ENCODE assay signal across 1 cellular context in the genomic region with DNA sequence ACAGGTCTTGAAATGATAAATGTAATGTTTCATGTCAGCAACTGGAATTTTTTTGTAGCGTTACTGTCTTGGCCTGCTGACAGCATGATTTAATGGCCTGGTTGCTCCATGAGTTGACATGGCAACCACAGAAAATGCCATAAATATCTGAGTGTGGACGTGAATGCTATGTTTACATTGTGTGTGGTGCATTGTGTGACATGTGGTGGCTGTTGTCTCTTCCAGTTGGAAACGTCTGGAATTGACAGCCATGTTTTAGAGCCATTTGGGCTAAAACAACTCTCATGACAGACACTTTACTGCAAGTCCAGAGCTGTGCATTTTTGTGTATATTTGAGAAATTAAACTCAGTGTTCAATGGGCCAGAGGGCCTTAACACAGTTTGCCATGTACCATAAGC.
TF ChIP-seq lines count a peak whose summit lies in the region.

No MANE protein-coding gene starts in this region.

TF ChIP-seq in K562, 482 proteins besides CTCF, POLR2A, EP300 and RAD21 (continued from another document):
- TF ChIP-seq, protein P1, sequence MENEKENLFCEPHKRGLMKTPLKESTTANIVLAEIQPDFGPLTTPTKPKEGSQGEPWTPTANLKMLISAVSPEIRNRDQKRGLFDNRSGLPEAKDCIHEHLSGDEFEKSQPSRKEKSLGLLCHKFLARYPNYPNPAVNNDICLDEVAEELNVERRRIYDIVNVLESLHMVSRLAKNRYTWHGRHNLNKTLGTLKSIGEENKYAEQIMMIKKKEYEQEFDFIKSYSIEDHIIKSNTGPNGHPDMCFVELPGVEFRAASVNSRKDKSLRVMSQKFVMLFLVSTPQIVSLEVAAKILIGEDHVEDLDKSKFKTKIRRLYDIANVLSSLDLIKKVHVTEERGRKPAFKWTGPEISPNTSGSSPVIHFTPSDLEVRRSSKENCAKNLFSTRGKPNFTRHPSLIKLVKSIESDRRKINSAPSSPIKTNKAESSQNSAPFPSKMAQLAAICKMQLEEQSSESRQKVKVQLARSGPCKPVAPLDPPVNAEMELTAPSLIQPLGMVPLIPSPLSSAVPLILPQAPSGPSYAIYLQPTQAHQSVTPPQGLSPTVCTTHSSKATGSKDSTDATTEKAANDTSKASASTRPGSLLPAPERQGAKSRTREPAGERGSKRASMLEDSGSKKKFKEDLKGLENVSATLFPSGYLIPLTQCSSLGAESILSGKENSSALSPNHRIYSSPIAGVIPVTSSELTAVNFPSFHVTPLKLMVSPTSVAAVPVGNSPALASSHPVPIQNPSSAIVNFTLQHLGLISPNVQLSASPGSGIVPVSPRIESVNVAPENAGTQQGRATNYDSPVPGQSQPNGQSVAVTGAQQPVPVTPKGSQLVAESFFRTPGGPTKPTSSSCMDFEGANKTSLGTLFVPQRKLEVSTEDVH (IDR thresholded peaks at IDR 0.05; ENCODE audit: low read depth, partially characterized antibody), result no peak
- no peak for TF ChIP-seq YBX1 (IDR thresholded peaks at IDR 0.05)
- no peak for TF ChIP-seq RBM22 (IDR thresholded peaks at IDR 0.05; ENCODE audit: low read depth, low read length, poor library complexity, severe bottlenecking)
- TF ChIP-seq, protein P2, sequence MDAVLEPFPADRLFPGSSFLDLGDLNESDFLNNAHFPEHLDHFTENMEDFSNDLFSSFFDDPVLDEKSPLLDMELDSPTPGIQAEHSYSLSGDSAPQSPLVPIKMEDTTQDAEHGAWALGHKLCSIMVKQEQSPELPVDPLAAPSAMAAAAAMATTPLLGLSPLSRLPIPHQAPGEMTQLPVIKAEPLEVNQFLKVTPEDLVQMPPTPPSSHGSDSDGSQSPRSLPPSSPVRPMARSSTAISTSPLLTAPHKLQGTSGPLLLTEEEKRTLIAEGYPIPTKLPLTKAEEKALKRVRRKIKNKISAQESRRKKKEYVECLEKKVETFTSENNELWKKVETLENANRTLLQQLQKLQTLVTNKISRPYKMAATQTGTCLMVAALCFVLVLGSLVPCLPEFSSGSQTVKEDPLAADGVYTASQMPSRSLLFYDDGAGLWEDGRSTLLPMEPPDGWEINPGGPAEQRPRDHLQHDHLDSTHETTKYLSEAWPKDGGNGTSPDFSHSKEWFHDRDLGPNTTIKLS (IDR thresholded peaks at IDR 0.05; ENCODE audit: borderline replicate concordance, low read depth), result peak; percentile 28; the same call in 1 of the 2 replicates
- TF ChIP-seq SETDB1 (IDR thresholded peaks at IDR 0.05; ENCODE audit: low read length), result no peak
- TF ChIP-seq BDP1 (IDR thresholded peaks at IDR 0.05; ENCODE audit: insufficient read depth, insufficient read length), result no peak
- no peak for TF ChIP-seq FUS (optimal IDR thresholded peaks at IDR 0.05; ENCODE audit: low read depth, low read length)
- TF ChIP-seq ZNF134 (CRISPR knock-in tag; conservative IDR thresholded peaks at IDR 0.05), result peak; percentile 31; the same call in 1 of the 2 replicates
- TF ChIP-seq, protein P3, sequence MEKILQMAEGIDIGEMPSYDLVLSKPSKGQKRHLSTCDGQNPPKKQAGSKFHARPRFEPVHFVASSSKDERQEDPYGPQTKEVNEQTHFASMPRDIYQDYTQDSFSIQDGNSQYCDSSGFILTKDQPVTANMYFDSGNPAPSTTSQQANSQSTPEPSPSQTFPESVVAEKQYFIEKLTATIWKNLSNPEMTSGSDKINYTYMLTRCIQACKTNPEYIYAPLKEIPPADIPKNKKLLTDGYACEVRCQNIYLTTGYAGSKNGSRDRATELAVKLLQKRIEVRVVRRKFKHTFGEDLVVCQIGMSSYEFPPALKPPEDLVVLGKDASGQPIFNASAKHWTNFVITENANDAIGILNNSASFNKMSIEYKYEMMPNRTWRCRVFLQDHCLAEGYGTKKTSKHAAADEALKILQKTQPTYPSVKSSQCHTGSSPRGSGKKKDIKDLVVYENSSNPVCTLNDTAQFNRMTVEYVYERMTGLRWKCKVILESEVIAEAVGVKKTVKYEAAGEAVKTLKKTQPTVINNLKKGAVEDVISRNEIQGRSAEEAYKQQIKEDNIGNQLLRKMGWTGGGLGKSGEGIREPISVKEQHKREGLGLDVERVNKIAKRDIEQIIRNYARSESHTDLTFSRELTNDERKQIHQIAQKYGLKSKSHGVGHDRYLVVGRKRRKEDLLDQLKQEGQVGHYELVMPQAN (IDR thresholded peaks at IDR 0.05; ENCODE audit: borderline replicate concordance), result no peak
- TF ChIP-seq, protein P4, sequence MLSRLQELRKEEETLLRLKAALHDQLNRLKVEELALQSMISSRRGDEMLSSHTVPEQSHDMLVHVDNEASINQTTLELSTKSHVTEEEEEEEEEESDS (CRISPR knock-in tag; IDR thresholded peaks at IDR 0.05), result no peak
- TF ChIP-seq NONO (IDR thresholded peaks at IDR 0.05; ENCODE audit: low read depth in 2 of 2, low read length in 1 of 2), result no peak
- TF ChIP-seq PML (IDR thresholded peaks at IDR 0.05; ENCODE audit: low read length), result no peak
- TF ChIP-seq PURB (CRISPR knock-in tag; IDR thresholded peaks at IDR 0.05; ENCODE audit: low read depth), result no peak
- TF ChIP-seq, protein P5, sequence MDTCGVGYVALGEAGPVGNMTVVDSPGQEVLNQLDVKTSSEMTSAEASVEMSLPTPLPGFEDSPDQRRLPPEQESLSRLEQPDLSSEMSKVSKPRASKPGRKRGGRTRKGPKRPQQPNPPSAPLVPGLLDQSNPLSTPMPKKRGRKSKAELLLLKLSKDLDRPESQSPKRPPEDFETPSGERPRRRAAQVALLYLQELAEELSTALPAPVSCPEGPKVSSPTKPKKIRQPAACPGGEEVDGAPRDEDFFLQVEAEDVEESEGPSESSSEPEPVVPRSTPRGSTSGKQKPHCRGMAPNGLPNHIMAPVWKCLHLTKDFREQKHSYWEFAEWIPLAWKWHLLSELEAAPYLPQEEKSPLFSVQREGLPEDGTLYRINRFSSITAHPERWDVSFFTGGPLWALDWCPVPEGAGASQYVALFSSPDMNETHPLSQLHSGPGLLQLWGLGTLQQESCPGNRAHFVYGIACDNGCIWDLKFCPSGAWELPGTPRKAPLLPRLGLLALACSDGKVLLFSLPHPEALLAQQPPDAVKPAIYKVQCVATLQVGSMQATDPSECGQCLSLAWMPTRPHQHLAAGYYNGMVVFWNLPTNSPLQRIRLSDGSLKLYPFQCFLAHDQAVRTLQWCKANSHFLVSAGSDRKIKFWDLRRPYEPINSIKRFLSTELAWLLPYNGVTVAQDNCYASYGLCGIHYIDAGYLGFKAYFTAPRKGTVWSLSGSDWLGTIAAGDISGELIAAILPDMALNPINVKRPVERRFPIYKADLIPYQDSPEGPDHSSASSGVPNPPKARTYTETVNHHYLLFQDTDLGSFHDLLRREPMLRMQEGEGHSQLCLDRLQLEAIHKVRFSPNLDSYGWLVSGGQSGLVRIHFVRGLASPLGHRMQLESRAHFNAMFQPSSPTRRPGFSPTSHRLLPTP (IDR thresholded peaks at IDR 0.05; ENCODE audit: borderline replicate concordance, extremely low read depth, insufficient read length), result no peak
- no peak for TF ChIP-seq TAF1 (IDR thresholded peaks at IDR 0.05; ENCODE audit: control insufficient read depth, extremely low read depth, insufficient read depth, low read length, severe bottlenecking)
- TF ChIP-seq, protein P6, sequence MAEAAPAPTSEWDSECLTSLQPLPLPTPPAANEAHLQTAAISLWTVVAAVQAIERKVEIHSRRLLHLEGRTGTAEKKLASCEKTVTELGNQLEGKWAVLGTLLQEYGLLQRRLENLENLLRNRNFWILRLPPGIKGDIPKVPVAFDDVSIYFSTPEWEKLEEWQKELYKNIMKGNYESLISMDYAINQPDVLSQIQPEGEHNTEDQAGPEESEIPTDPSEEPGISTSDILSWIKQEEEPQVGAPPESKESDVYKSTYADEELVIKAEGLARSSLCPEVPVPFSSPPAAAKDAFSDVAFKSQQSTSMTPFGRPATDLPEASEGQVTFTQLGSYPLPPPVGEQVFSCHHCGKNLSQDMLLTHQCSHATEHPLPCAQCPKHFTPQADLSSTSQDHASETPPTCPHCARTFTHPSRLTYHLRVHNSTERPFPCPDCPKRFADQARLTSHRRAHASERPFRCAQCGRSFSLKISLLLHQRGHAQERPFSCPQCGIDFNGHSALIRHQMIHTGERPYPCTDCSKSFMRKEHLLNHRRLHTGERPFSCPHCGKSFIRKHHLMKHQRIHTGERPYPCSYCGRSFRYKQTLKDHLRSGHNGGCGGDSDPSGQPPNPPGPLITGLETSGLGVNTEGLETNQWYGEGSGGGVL (CRISPR knock-in tag; IDR thresholded peaks at IDR 0.05), result no peak
- TF ChIP-seq, protein P7, sequence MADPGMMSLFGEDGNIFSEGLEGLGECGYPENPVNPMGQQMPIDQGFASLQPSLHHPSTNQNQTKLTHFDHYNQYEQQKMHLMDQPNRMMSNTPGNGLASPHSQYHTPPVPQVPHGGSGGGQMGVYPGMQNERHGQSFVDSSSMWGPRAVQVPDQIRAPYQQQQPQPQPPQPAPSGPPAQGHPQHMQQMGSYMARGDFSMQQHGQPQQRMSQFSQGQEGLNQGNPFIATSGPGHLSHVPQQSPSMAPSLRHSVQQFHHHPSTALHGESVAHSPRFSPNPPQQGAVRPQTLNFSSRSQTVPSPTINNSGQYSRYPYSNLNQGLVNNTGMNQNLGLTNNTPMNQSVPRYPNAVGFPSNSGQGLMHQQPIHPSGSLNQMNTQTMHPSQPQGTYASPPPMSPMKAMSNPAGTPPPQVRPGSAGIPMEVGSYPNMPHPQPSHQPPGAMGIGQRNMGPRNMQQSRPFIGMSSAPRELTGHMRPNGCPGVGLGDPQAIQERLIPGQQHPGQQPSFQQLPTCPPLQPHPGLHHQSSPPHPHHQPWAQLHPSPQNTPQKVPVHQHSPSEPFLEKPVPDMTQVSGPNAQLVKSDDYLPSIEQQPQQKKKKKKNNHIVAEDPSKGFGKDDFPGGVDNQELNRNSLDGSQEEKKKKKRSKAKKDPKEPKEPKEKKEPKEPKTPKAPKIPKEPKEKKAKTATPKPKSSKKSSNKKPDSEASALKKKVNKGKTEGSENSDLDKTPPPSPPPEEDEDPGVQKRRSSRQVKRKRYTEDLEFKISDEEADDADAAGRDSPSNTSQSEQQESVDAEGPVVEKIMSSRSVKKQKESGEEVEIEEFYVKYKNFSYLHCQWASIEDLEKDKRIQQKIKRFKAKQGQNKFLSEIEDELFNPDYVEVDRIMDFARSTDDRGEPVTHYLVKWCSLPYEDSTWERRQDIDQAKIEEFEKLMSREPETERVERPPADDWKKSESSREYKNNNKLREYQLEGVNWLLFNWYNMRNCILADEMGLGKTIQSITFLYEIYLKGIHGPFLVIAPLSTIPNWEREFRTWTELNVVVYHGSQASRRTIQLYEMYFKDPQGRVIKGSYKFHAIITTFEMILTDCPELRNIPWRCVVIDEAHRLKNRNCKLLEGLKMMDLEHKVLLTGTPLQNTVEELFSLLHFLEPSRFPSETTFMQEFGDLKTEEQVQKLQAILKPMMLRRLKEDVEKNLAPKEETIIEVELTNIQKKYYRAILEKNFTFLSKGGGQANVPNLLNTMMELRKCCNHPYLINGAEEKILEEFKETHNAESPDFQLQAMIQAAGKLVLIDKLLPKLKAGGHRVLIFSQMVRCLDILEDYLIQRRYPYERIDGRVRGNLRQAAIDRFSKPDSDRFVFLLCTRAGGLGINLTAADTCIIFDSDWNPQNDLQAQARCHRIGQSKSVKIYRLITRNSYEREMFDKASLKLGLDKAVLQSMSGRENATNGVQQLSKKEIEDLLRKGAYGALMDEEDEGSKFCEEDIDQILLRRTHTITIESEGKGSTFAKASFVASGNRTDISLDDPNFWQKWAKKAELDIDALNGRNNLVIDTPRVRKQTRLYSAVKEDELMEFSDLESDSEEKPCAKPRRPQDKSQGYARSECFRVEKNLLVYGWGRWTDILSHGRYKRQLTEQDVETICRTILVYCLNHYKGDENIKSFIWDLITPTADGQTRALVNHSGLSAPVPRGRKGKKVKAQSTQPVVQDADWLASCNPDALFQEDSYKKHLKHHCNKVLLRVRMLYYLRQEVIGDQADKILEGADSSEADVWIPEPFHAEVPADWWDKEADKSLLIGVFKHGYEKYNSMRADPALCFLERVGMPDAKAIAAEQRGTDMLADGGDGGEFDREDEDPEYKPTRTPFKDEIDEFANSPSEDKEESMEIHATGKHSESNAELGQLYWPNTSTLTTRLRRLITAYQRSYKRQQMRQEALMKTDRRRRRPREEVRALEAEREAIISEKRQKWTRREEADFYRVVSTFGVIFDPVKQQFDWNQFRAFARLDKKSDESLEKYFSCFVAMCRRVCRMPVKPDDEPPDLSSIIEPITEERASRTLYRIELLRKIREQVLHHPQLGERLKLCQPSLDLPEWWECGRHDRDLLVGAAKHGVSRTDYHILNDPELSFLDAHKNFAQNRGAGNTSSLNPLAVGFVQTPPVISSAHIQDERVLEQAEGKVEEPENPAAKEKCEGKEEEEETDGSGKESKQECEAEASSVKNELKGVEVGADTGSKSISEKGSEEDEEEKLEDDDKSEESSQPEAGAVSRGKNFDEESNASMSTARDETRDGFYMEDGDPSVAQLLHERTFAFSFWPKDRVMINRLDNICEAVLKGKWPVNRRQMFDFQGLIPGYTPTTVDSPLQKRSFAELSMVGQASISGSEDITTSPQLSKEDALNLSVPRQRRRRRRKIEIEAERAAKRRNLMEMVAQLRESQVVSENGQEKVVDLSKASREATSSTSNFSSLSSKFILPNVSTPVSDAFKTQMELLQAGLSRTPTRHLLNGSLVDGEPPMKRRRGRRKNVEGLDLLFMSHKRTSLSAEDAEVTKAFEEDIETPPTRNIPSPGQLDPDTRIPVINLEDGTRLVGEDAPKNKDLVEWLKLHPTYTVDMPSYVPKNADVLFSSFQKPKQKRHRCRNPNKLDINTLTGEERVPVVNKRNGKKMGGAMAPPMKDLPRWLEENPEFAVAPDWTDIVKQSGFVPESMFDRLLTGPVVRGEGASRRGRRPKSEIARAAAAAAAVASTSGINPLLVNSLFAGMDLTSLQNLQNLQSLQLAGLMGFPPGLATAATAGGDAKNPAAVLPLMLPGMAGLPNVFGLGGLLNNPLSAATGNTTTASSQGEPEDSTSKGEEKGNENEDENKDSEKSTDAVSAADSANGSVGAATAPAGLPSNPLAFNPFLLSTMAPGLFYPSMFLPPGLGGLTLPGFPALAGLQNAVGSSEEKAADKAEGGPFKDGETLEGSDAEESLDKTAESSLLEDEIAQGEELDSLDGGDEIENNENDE (IDR thresholded peaks at IDR 0.05; ENCODE audit: low read depth, low read length), result no peak
- 0 out of 4 replicates have a peak, but pooled peaks of 1 of the 2 experiments have one; percentile 25 for TF ChIP-seq RCOR1 (IDR thresholded peaks at IDR 0.05; ENCODE audit: borderline replicate concordance in 1 of 2, low read depth in 2 of 2, low read length in 2 of 2)
- TF ChIP-seq ZNF232 (CRISPR knock-in tag; IDR thresholded peaks at IDR 0.05), result no peak
- TF ChIP-seq HMG20B (CRISPR knock-in tag; IDR thresholded peaks at IDR 0.05), result no peak
- TF ChIP-seq POLR2B (IDR thresholded peaks at IDR 0.05; ENCODE audit: low read depth, partially characterized antibody), result no peak
- no peak for TF ChIP-seq OTX1 (CRISPR knock-in tag; IDR thresholded peaks at IDR 0.05)
- peak in 1 of 2 experiments; percentile 71; a peak in 1 of 4 replicates for TF ChIP-seq KDM4B (IDR thresholded peaks at IDR 0.05; ENCODE audit: borderline replicate concordance in 2 of 2, low read depth in 1 of 2)
- TF ChIP-seq PHTF2 (CRISPR knock-in tag; IDR thresholded peaks at IDR 0.05), result no peak
- no peak for TF ChIP-seq ZNF717 (CRISPR knock-in tag; IDR thresholded peaks at IDR 0.05)
- peak; percentile 85 for TF ChIP-seq MXI1 (IDR thresholded peaks at IDR 0.05; ENCODE audit: low read depth, low read length)
- TF ChIP-seq, protein P8, sequence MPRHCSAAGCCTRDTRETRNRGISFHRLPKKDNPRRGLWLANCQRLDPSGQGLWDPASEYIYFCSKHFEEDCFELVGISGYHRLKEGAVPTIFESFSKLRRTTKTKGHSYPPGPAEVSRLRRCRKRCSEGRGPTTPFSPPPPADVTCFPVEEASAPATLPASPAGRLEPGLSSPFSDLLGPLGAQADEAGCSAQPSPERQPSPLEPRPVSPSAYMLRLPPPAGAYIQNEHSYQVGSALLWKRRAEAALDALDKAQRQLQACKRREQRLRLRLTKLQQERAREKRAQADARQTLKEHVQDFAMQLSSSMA (CRISPR knock-in tag; IDR thresholded peaks at IDR 0.05), result no peak
- no peak for TF ChIP-seq NCOA6 (IDR thresholded peaks at IDR 0.05)
